In the genomic region with DNA sequence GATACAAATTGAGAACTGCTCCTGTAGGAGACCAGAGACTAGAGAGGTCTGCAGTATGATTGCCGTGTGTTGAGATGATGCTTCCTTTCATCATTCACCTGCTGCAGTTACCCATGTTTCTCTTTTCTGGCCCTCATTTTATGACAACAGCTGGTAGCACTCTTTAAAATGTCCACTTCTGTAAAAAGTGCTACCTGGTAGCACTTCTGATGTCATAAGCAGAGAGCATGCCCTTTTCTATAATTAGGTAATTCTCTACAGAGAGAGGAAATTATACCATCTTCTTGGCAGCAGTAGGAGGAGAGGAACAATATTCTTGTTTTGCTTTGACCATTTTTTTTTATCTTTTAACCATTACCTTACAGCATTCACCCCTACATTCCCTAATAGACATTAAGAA, we compare ENCODE assay signal across 18 cellular contexts.
DNase-seq lines count a peak whose midpoint lies in the region; ATAC-seq lines count a peak whose summit lies in the region.
"Had no signal": no experiment of that assay in that cellular context is flagged by ENCODE, and none has a peak within 500 bp of the region (broad histone marks: within the 10 kb centered on the region; RNA-seq: fewer than 3 reads in every experiment).

No MANE protein-coding gene starts in this region.

- H3K36me3 Mint-ChIP-seq in stimulated activated naive B cell treated with anti-CD40 and anti-IgM and Interleukin-4, amounts not matched to agents 10 μg/mL and 1 μg/mL and 100 μg/mL, for 72 hours = peaks cover 0 to 4% of the 10 kb centered on the region in 2 donors

- no peak overlapping the region for H3K4me3 Mint-ChIP-seq in stimulated activated naive B cell treated with anti-CD40 and anti-IgM and Interleukin-4, amounts not matched to agents 10 μg/mL and 1 μg/mL and 100 μg/mL, for 72 hours
- H3K4me3 Mint-ChIP-seq: CD14-positive monocyte, GM23338 had no signal

- peaks cover 5 to 9% of the 10 kb centered on the region in 2 donors for H3K4me1 Mint-ChIP-seq in stimulated activated naive B cell treated with anti-CD40 and anti-IgM and Interleukin-4, amounts not matched to agents 10 μg/mL and 1 μg/mL and 100 μg/mL, for 72 hours

- DNase-seq in DMS79 treated with DMSO at 0.1 percent for 48 hours (lab: John Stamatoyannopoulos, UW) (peak; percentile 34), DMS79 (lab: John Stamatoyannopoulos, UW) (no peak), SIG-M5 treated with dmso at 0.1 percent for 504 hours (lab: John Stamatoyannopoulos, UW; ENCODE audit: unreplicated experiment) (peak; percentile 21), SIG-M5 (lab: John Stamatoyannopoulos, UW) (no peak), NOMO-1 (lab: John Stamatoyannopoulos, UW; ENCODE audit: unreplicated experiment in 2 of 2) (peak; percentile 22 to 43), NCI-H2107 treated with DMSO at 0.1 percent for 48 hours (lab: John Stamatoyannopoulos, UW; ENCODE audit: unreplicated experiment) (no peak), hippocampal formation (lab: John Stamatoyannopoulos, UW) (no peak)
- no peak for DNase-seq in stimulated activated naive B cell treated with anti-CD40 and anti-IgM and Interleukin-4, amounts not matched to agents 10 μg/mL and 1 μg/mL and 100 μg/mL, for 72 hours
- DNase-seq: HCEC 1CT, IMR-90, MM.1S, NCI-H1694, NCI-H510A treated with DMSO at 0.1 percent for 48 hours, PC-3, SW 1271, T-helper 2 cell had no signal

- peaks cover 0 to 2% of the 10 kb centered on the region in 2 donors for H3K9me3 Mint-ChIP-seq in stimulated activated naive B cell treated with anti-CD40 and anti-IgM and Interleukin-4, amounts not matched to agents 10 μg/mL and 1 μg/mL and 100 μg/mL, for 72 hours
- H3K9me3 Mint-ChIP-seq: GM23338 had no signal

- no peaks in the 10 kb centered on the region for H3K27me3 Mint-ChIP-seq in stimulated activated naive B cell treated with anti-CD40 and anti-IgM and Interleukin-4, amounts not matched to agents 10 μg/mL and 1 μg/mL and 100 μg/mL, for 72 hours

- ATAC-seq in stimulated activated naive B cell treated with anti-CD40 and anti-IgM and Interleukin-4, amounts not matched to agents 10 μg/mL and 1 μg/mL and 100 μg/mL, for 72 hours (replicated peaks) = peak; percentile 48 to 58
- ATAC-seq: GM23338, PC-3 had no signal

- peak overlapping the region; percentile 1 for H3K27ac Mint-ChIP-seq in stimulated activated naive B cell treated with anti-CD40 and anti-IgM and Interleukin-4, amounts not matched to agents 10 μg/mL and 1 μg/mL and 100 μg/mL, for 72 hours
- H3K27ac Mint-ChIP-seq: GM23338 had no signal

Comparison
In these comparisons a context has a peak if more than half of its experiments do, and no peak if none do; other contexts are left out.
1. DNase-seq: peak in DMS79 treated with DMSO at 0.1 percent for 48 hours (single experiment), SIG-M5 treated with dmso at 0.1 percent for 504 hours (single experiment) and NOMO-1 (2 of 2); none in DMS79 (single experiment), SIG-M5 (single experiment), stimulated activated naive B cell treated with anti-CD40 and anti-IgM and Interleukin-4, amounts not matched to agents 10 μg/mL and 1 μg/mL and 100 μg/mL, for 72 hours (single experiment), NCI-H2107 treated with DMSO at 0.1 percent for 48 hours (single experiment) and hippocampal formation (0 of 2).